In genomic region chr10:88538038-88538437, GRCh38 we compare ENCODE assay signal across 15 cellular contexts. TPM values are rescaled to one million over a fixed set of nuclear protein-coding genes. Genes with fewer than 3 reads are reported as not detected.
DNase-seq lines count a peak whose midpoint lies in the region; ATAC-seq and TF ChIP-seq lines count a peak whose summit lies in the region.
"Had no signal": no experiment of that assay in that cellular context is flagged by ENCODE, and none has a peak within 500 bp of the region (broad histone marks: within the 10 kb centered on the region; RNA-seq: fewer than 3 reads in every experiment).

No MANE protein-coding gene starts in this region.

- no peak overlapping the region for H3K4me3 ChIP-seq in ovary
- H3K4me3 ChIP-seq: dorsolateral prefrontal cortex had no signal

- no peak overlapping the region for H3K27ac ChIP-seq in ovary

- H3K27me3 ChIP-seq in ovary = no peaks in the 10 kb centered on the region
- H3K27me3 ChIP-seq: dorsolateral prefrontal cortex had no signal

- TF ChIP-seq EP300 in ovary (IDR thresholded peaks at IDR 0.05) = peak; percentile 22

- intact Hi-C loops in ovary (cut with DNase I) = no loop called here

- H3K36me3 ChIP-seq in ovary = no peaks in the 10 kb centered on the region

- no peak for TF ChIP-seq POLR2A in ovary (IDR thresholded peaks at IDR 0.05)

- WGBS in ovary, 3 donors = 8 to 15% (median 9%) methylated on average over 2 of the region's 2 CpGs

- no peaks in the 10 kb centered on the region for H3K9me3 ChIP-seq in ovary

- DNase-seq in AG09319 (ENCODE audit: extremely low read depth, low read depth) (peak; percentile 54), amniotic epithelial cell (ENCODE audit: low read depth) (peak; percentile 98), foreskin melanocyte (peak; percentile 91), ovary (no peak), NCI-H345 (lab: John Stamatoyannopoulos, UW) (no peak), GF-D8 (lab: John Stamatoyannopoulos, UW) (no peak)
- DNase-seq: activated CD4-positive, alpha-beta T cell treated with anti-CD3 and anti-CD28 coated beads, Interleukin-2, amount 10 ng/mL, durations not matched to agents 24 days and 14 days; activated T-cell treated with anti-CD3 and anti-CD28 coated beads, Interleukin-2, amount 50 U/mL, for 48 hours; amniotic stem cell; dorsolateral prefrontal cortex; islet precursor cell; naive B cell had no signal

- H3K4me1 ChIP-seq in ovary (ENCODE audit: insufficient read depth) = peaks cover 2% of the 10 kb centered on the region

- no peak for ATAC-seq in HG02588 (IDR thresholded peaks at IDR 0.05; ENCODE audit: unreplicated experiment)
- no peak for ATAC-seq in HG03159 (IDR thresholded peaks at IDR 0.05; ENCODE audit: unreplicated experiment)

- TF ChIP-seq CTCF in AG09319 (IDR thresholded peaks at IDR 0.05; ENCODE audit: low read depth, low read length) = no peak
- TF ChIP-seq CTCF in ovary (IDR thresholded peaks at IDR 0.05) = no peak

RNA-seq across cellular contexts. Expression of gene RNLS, which starts 45.1 kb away (rescaled TPM):
- total RNA-seq in ovary = 10 to 100 TPM in 6 of 7 donors, 1 to 10 TPM in 1; 9.3 to 21.9 (median 15.8) TPM
- 10 to 100 TPM in 1 of 2 donors, 1 to 10 TPM in 1; 7.5 to 11.7 TPM for polyA plus RNA-seq in ovary

RNA-seq across cellular contexts. Expression of gene LIPJ, which starts 48.5 kb away (rescaled TPM):
- total RNA-seq in ovary = under 1 TPM; 0.08 to 0.25 (median 0.20) TPM
- polyA plus RNA-seq in ovary = not detected
- total RNA-seq: activated CD4-positive, alpha-beta T cell treated with anti-CD3 and anti-CD28 coated beads, Interleukin-2, amount 10 ng/mL, durations not matched to agents 24 days and 14 days; HT1080 had no signal

Comparison
In these comparisons a context has a peak if more than half of its experiments do, and no peak if none do; other contexts are left out.
1. DNase-seq: peak in AG09319 (single experiment), amniotic epithelial cell (single experiment) and foreskin melanocyte (single experiment); none in ovary (0 of 5), NCI-H345 (single experiment) and GF-D8 (single experiment).